17 cellular contexts compared by ENCODE assay signal in genomic region chr21:45113543-45113942, GRCh38.
"Had no signal": no experiment of that assay in that cellular context is flagged by ENCODE, and none has a peak within 500 bp of the region (broad histone marks: within the 10 kb centered on the region; RNA-seq: fewer than 3 reads in every experiment).

No MANE protein-coding gene starts in this region.

- H3K4me1 ChIP-seq: foreskin keratinocyte, right lobe of liver had no signal

- H3K36me3 ChIP-seq: right lobe of liver, thoracic aorta had no signal

- ATAC-seq: activated CD4-positive, CD25-positive, alpha-beta regulatory T cell treated with anti-CD3 and anti-CD28 coated beads, Interleukin-2, amount 50 U/mL, for 24 hours; activated CD8-positive, alpha-beta T cell treated with anti-CD3 and anti-CD28 coated beads, Interleukin-2, amount 10 ng/mL, durations not matched to agents 7 days and 5 days; foreskin keratinocyte; right lobe of liver; stimulated activated memory B cell treated with anti-CD40 and anti-IgM and Interleukin-4, amounts not matched to agents 10 μg/mL and 1 μg/mL and 100 μg/mL, for 72 hours had no signal

- DNase-seq: activated CD4-positive, alpha-beta T cell treated with anti-CD3 and anti-CD28 coated beads, Interleukin-2, amount 10 ng/mL, durations not matched to agents 7 days and 5 days; activated CD8-positive, alpha-beta T cell treated with anti-CD3 and anti-CD28 coated beads, Interleukin-2, amount 10 ng/mL, durations not matched to agents 7 days and 5 days; activated naive CD4-positive, alpha-beta T cell treated with Interleukin-2 at 50 U/mL for 16 hours; activated naive CD8-positive, alpha-beta T cell treated with anti-CD3 and anti-CD28 coated beads, Interleukin-2, amount 10 ng/mL, durations not matched to agents 7 days and 5 days; activated T-cell treated with anti-CD3 and anti-CD28 coated beads, Interleukin-2, amount 50 U/mL, for 24 hours; amygdala; caudate nucleus; foreskin keratinocyte; glutamatergic neuron; right lobe of liver; stimulated activated CD4-positive, alpha-beta T cell treated with anti-CD3 and anti-CD28 coated beads, Interleukin-4, amount 100 ng/mL, for 4 hours; T-helper 1 cell; T-helper 9 cell had no signal

- H3K9me3 ChIP-seq: right lobe of liver, thoracic aorta had no signal

- H3K4me3 ChIP-seq: right lobe of liver, thoracic aorta had no signal

- H3K27me3 ChIP-seq: foreskin keratinocyte, right lobe of liver had no signal

- H3K27ac ChIP-seq: epithelial cell of prostate, foreskin keratinocyte, right lobe of liver, thoracic aorta had no signal
